In genomic region chr10:99966306-99966705, GRCh38 we compare ENCODE assay signal across 12 cellular contexts. TPM values are rescaled to one million over a fixed set of nuclear protein-coding genes. Genes with fewer than 3 reads are reported as not detected.
A peak's percentile ranks its signal among the peaks of the same experiment; 100 is the strongest.
DNase-seq lines count a peak whose midpoint lies in the region; ATAC-seq and TF ChIP-seq lines count a peak whose summit lies in the region.
"Had no signal": no experiment of that assay in that cellular context is flagged by ENCODE, and none has a peak within 500 bp of the region (broad histone marks: within the 10 kb centered on the region; RNA-seq: fewer than 3 reads in every experiment).

No MANE protein-coding gene starts in this region.

- no peaks in the 10 kb centered on the region for H3K27me3 Mint-ChIP-seq in activated CD4-positive, alpha-beta T cell treated with anti-CD3 and anti-CD28 coated beads, Interleukin-2, amount 10 ng/mL, durations not matched to agents 7 days and 5 days
- H3K27me3 Mint-ChIP-seq in activated CD4-positive, alpha-beta T cell treated with anti-CD3 and anti-CD28 coated beads for 36 hours: no peaks in the 10 kb centered on the region
- H3K27me3 Mint-ChIP-seq: natural killer cell treated with Interleukin-12 subunit alpha and Interleukin-12 subunit beta and Interleukin-15 and Interleukin-18, amount 100 ng/mL, for 72 hours; T-cell had no signal

- peaks cover 3% of the 10 kb centered on the region for H3K36me3 Mint-ChIP-seq in activated CD4-positive, alpha-beta T cell treated with anti-CD3 and anti-CD28 coated beads, Interleukin-2, amount 10 ng/mL, durations not matched to agents 7 days and 5 days (ENCODE audit: low read depth)
- peaks cover 4% of the 10 kb centered on the region for H3K36me3 Mint-ChIP-seq in activated CD4-positive, alpha-beta T cell treated with anti-CD3 and anti-CD28 coated beads for 36 hours (ENCODE audit: low read depth)

- peaks cover 56% of the 10 kb centered on the region for H3K36me3 ChIP-seq in RWPE2 (ENCODE audit: low read depth)

- H3K4me1 Mint-ChIP-seq in activated CD4-positive, alpha-beta T cell treated with anti-CD3 and anti-CD28 coated beads, Interleukin-2, amount 10 ng/mL, durations not matched to agents 7 days and 5 days: peaks cover 9% of the 10 kb centered on the region
- H3K4me1 Mint-ChIP-seq in activated CD4-positive, alpha-beta T cell treated with anti-CD3 and anti-CD28 coated beads for 36 hours: no peaks in the 10 kb centered on the region

- no peaks in the 10 kb centered on the region for H3K9me3 ChIP-seq in RWPE2 (ENCODE audit: severe bottlenecking)
- H3K9me3 ChIP-seq: tibial artery had no signal

- H3K27ac ChIP-seq in RWPE2 (ENCODE audit: poor library complexity, severe bottlenecking): peak overlapping the region; percentile 97
- H3K27ac ChIP-seq: 22Rv1 had no signal

- no peak overlapping the region for H3K4me3 ChIP-seq in RWPE2 (ENCODE audit: severe bottlenecking)
- no peak overlapping the region for H3K4me3 ChIP-seq in epithelial cell of proximal tubule (ENCODE audit: low read depth, low read length)
- H3K4me3 ChIP-seq: tibial artery had no signal

- H3K27me3 ChIP-seq in RWPE2 (ENCODE audit: insufficient read depth, poor library complexity, severe bottlenecking): no peaks in the 10 kb centered on the region
- H3K27me3 ChIP-seq: tibial artery had no signal

- CTCF ChIA-PET in activated CD4-positive, alpha-beta T cell treated with anti-CD3 and anti-CD28 coated beads, Interleukin-2, amount 10 ng/mL, durations not matched to agents 7 days and 5 days (lab: Charles Lee): no interaction called here
- CTCF ChIA-PET in activated CD4-positive, alpha-beta T cell treated with anti-CD3 and anti-CD28 coated beads for 36 hours (lab: Charles Lee): interaction anchor here (0.6 to 3.0 kb wide), 2 partner anchors 120 to 535 kb away, joined by 3 to 17 read pairs; no protein-coding TSS in a partner anchor

- ATAC-seq in activated CD4-positive, alpha-beta T cell treated with anti-CD3 and anti-CD28 coated beads for 36 hours: no peak
- peak; percentile 94 for ATAC-seq in RWPE2 (ENCODE audit: low read depth)
- ATAC-seq in HG02759 (IDR thresholded peaks at IDR 0.05; ENCODE audit: unreplicated experiment): no peak
- ATAC-seq: natural killer cell treated with Interleukin-12 subunit alpha and Interleukin-12 subunit beta and Interleukin-15 and Interleukin-18, amount 100 ng/mL, for 72 hours; T-cell had no signal

- TF ChIP-seq CTCF in RWPE2 (IDR thresholded peaks at IDR 0.05; ENCODE audit: poor library complexity, severe bottlenecking) (no peak), epithelial cell of proximal tubule (conservative IDR thresholded peaks at IDR 0.05; ENCODE audit: low read depth, low read length) (no peak)

- intact Hi-C loops in activated CD4-positive, alpha-beta T cell treated with anti-CD3 and anti-CD28 coated beads for 36 hours (cut with DNase I, micrococcal nuclease): no loop called here

- H3K4me1 ChIP-seq in RWPE2 (ENCODE audit: insufficient read depth, poor library complexity, severe bottlenecking): peaks cover 42% of the 10 kb centered on the region

- peak overlapping the region; percentile 68 for H3K27ac Mint-ChIP-seq in activated CD4-positive, alpha-beta T cell treated with anti-CD3 and anti-CD28 coated beads, Interleukin-2, amount 10 ng/mL, durations not matched to agents 7 days and 5 days
- H3K27ac Mint-ChIP-seq in activated CD4-positive, alpha-beta T cell treated with anti-CD3 and anti-CD28 coated beads for 36 hours: no peak overlapping the region
- H3K27ac Mint-ChIP-seq: natural killer cell treated with Interleukin-12 subunit alpha and Interleukin-12 subunit beta and Interleukin-15 and Interleukin-18, amount 100 ng/mL, for 72 hours; T-cell had no signal

- DNase-seq in activated CD4-positive, alpha-beta T cell treated with anti-CD3 and anti-CD28 coated beads, Interleukin-2, amount 10 ng/mL, durations not matched to agents 7 days and 5 days: no peak
- DNase-seq in activated CD4-positive, alpha-beta T cell treated with anti-CD3 and anti-CD28 coated beads for 36 hours: no peak
- DNase-seq in RWPE2 (ENCODE audit: low spot score) (peak; percentile 75), epithelial cell of proximal tubule (ENCODE audit: low read depth) (peak; percentile 67), renal cortical epithelial cell (ENCODE audit: low read depth) (peak; percentile 88), NCI-H1092 treated with DMSO at 0.1 percent for 48 hours (lab: John Stamatoyannopoulos, UW) (no peak), DMS114 treated with DMSO at 0.1 percent for 48 hours (lab: John Stamatoyannopoulos, UW; ENCODE audit: unreplicated experiment) (no peak)
- DNase-seq: T-cell, tibial artery had no signal

- no peak overlapping the region for H3K4me3 Mint-ChIP-seq in activated CD4-positive, alpha-beta T cell treated with anti-CD3 and anti-CD28 coated beads, Interleukin-2, amount 10 ng/mL, durations not matched to agents 7 days and 5 days
- no peak overlapping the region for H3K4me3 Mint-ChIP-seq in activated CD4-positive, alpha-beta T cell treated with anti-CD3 and anti-CD28 coated beads for 36 hours
- H3K4me3 Mint-ChIP-seq: natural killer cell treated with Interleukin-12 subunit alpha and Interleukin-12 subunit beta and Interleukin-15 and Interleukin-18, amount 100 ng/mL, for 72 hours; T-cell had no signal

- no peaks in the 10 kb centered on the region for H3K9me3 Mint-ChIP-seq in activated CD4-positive, alpha-beta T cell treated with anti-CD3 and anti-CD28 coated beads, Interleukin-2, amount 10 ng/mL, durations not matched to agents 7 days and 5 days
- H3K9me3 Mint-ChIP-seq in activated CD4-positive, alpha-beta T cell treated with anti-CD3 and anti-CD28 coated beads for 36 hours (ENCODE audit: low read depth): no peaks in the 10 kb centered on the region
- H3K9me3 Mint-ChIP-seq: natural killer cell treated with Interleukin-12 subunit alpha and Interleukin-12 subunit beta and Interleukin-15 and Interleukin-18, amount 100 ng/mL, for 72 hours; T-cell had no signal

- POLR2A ChIA-PET in activated CD4-positive, alpha-beta T cell treated with anti-CD3 and anti-CD28 coated beads, Interleukin-2, amount 10 ng/mL, durations not matched to agents 7 days and 5 days (lab: Charles Lee): no interaction called here
- POLR2A ChIA-PET in activated CD4-positive, alpha-beta T cell treated with anti-CD3 and anti-CD28 coated beads for 36 hours (lab: Charles Lee): no interaction called here

RNA-seq across cellular contexts. Expression of gene DNMBP, which starts 43.4 kb away (rescaled TPM):
- 1 to 10 TPM; 2.9 to 3.2 TPM for total RNA-seq in activated CD4-positive, alpha-beta T cell treated with anti-CD3 and anti-CD28 coated beads, Interleukin-2, amount 10 ng/mL, durations not matched to agents 7 days and 5 days
- 1 to 10 TPM; 1.9 to 2.4 TPM for total RNA-seq in activated CD4-positive, alpha-beta T cell treated with anti-CD3 and anti-CD28 coated beads for 36 hours
- total RNA-seq in epithelial cell of proximal tubule (17.2 and 20.5 TPM in 2 replicates), renal cortical epithelial cell (13.4 and 21.2 TPM in 2 replicates)

Comparison
In these comparisons a context has a peak if more than half of its experiments do, and no peak if none do; other contexts are left out.
1. DNase-seq: peak in RWPE2 (single experiment), epithelial cell of proximal tubule (single experiment) and renal cortical epithelial cell (single experiment); none in activated CD4-positive, alpha-beta T cell treated with anti-CD3 and anti-CD28 coated beads, Interleukin-2, amount 10 ng/mL, durations not matched to agents 7 days and 5 days (single experiment), activated CD4-positive, alpha-beta T cell treated with anti-CD3 and anti-CD28 coated beads for 36 hours (single experiment), NCI-H1092 treated with DMSO at 0.1 percent for 48 hours (single experiment) and DMS114 treated with DMSO at 0.1 percent for 48 hours (single experiment).